Comparison of ENCODE assay signal across 8 cellular contexts in the genomic region with DNA sequence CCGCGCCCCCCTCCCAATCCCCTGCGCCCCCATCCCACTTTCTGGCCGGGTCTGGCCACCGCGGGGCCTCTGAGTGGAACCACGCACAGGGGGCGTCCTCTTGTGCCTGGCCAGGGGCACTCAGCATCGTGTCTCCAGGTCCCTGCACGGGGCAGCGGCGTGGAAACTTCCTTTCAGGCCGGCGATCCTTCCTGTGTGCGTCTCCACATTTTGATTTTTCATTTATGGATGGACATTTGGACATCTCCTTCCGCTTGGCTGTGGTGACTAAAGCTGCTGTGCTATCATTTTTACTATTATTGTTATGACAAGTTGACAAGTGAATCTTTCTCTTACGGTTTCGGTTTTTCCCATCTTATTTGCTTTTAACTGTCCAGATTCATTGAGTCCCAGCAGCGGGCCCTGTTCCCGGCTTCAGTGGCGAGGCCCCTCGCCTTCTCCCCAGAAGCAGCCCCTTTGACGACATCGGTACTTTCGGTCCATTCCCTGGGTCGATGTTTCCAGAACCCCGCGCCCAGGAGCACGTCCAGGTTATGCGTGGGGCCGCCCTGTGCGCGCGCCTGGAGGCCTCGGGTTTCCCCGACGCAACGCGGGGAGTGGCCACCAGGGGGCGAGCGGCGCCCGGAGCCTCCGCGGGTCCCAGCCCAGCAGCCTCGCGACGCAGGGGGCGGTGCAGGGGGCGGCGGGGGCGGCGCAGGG. TPM values are rescaled to one million over a fixed set of nuclear protein-coding genes. Genes with fewer than 3 reads are reported as not detected.
DNase-seq lines count a peak whose midpoint lies in the region; ATAC-seq and TF ChIP-seq lines count a peak whose summit lies in the region.

No MANE protein-coding gene starts in this region.

- H3K4me3 Mint-ChIP-seq in chondrocyte (ENCODE audit: unreplicated experiment): peak overlapping the region; percentile 82

- H3K9me3 Mint-ChIP-seq in chondrocyte (ENCODE audit: low read depth): no peaks in the 10 kb centered on the region

- H3K36me3 Mint-ChIP-seq in chondrocyte (ENCODE audit: low read depth): no peaks in the 10 kb centered on the region

- DNase-seq in EH (ENCODE audit: low read depth) (peak; percentile 63), NCI-H2196 treated with DMSO at 0.1 percent for 48 hours (lab: John Stamatoyannopoulos, UW; ENCODE audit: unreplicated experiment) (peak; percentile 22), chondrocyte (ENCODE audit: low spot score) (no peak), left colon (peak; percentile 43 to 88), NCI-H510A treated with DMSO at 0.1 percent for 48 hours (lab: John Stamatoyannopoulos, UW) (no peak)
- peak; percentile 83 to 88 for DNase-seq in activated CD4-positive, alpha-beta T cell treated with anti-CD3 and anti-CD28 coated beads for 4 hours
- DNase-seq in stimulated activated CD4-positive, alpha-beta T cell treated with anti-CD3 and anti-CD28 coated beads, Interleukin-1b, Interleukin-23, amount 100 ng/mL, for 48 hours: peak; percentile 84

- ATAC-seq in HG02623 (IDR thresholded peaks at IDR 0.05; ENCODE audit: unreplicated experiment): peak; percentile 61
- peak; percentile 72 for ATAC-seq in left colon

- peak; percentile 85 for TF ChIP-seq CTCF in chondrocyte (IDR thresholded peaks at IDR 0.05)

- peaks cover 6% of the 10 kb centered on the region for H3K27me3 Mint-ChIP-seq in chondrocyte (ENCODE audit: low read depth)

- peak overlapping the region; percentile 85 for H3K27ac Mint-ChIP-seq in chondrocyte (ENCODE audit: unreplicated experiment)

- peaks cover 13% of the 10 kb centered on the region for H3K4me1 Mint-ChIP-seq in chondrocyte (ENCODE audit: low read depth)

- intact Hi-C loops in left colon (cut with DNase I, micrococcal nuclease): no loop called here

RNA-seq across cellular contexts. Expression of a gene that starts 12.4 kb away (rescaled TPM):
- total RNA-seq in chondrocyte (6.5 to 12.7 TPM (median 7.8 TPM) in 3 replicates), left colon (10 to 100 TPM; 18.2 to 18.9 TPM)

Comparison
In these comparisons a context has a peak if more than half of its experiments do, and no peak if none do; other contexts are left out.
1. DNase-seq: peak in EH (single experiment), NCI-H2196 treated with DMSO at 0.1 percent for 48 hours (single experiment), activated CD4-positive, alpha-beta T cell treated with anti-CD3 and anti-CD28 coated beads for 4 hours (2 of 2), left colon (2 of 2) and stimulated activated CD4-positive, alpha-beta T cell treated with anti-CD3 and anti-CD28 coated beads, Interleukin-1b, Interleukin-23, amount 100 ng/mL, for 48 hours (single experiment); none in chondrocyte (single experiment) and NCI-H510A treated with DMSO at 0.1 percent for 48 hours (single experiment).